1 cellular context compared by ENCODE assay signal in the genomic region with DNA sequence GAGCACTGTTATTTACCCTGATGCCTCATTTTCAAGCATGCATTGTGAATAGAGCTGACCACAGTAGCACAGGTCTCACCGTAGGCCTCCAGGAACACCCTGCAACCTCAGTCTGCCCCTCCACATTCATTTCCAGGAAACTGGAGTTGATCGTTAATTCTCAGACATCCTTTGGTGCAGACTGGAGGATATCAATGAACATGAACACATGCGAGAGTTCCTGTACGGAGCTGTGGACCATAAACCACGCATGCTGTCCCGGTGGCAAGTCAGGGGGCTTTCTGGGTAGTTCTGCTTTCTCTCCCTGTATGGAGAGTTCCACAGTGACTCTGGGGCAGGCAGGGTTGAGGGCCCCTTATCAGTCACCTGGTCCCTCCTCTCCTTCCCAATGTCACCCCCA.
TF ChIP-seq lines count a peak whose summit lies in the region.

No MANE protein-coding gene starts in this region.

TF ChIP-seq in H1, 55 proteins besides CTCF, POLR2A, EP300 and RAD21:
- no peak for TF ChIP-seq BCL11A (IDR thresholded peaks at IDR 0.05; ENCODE audit: low read depth in 2 of 2, low read length in 2 of 2)
- no peak for TF ChIP-seq SP2 (IDR thresholded peaks at IDR 0.05; ENCODE audit: low read length)
- TF ChIP-seq POU5F1 (IDR thresholded peaks at IDR 0.05; ENCODE audit: low read depth, low read length) = no peak
- no peak for TF ChIP-seq RFX5 (IDR thresholded peaks at IDR 0.05; ENCODE audit: borderline replicate concordance, low read depth, low read length)
- TF ChIP-seq SP4 (IDR thresholded peaks at IDR 0.05; ENCODE audit: low read length) = no peak
- TF ChIP-seq SUZ12 (IDR thresholded peaks at IDR 0.05; ENCODE audit: low read length) = no peak
- no peak for TF ChIP-seq NANOG (IDR thresholded peaks at IDR 0.05; ENCODE audit: insufficient read depth, low read depth, low read length, poor library complexity, severe bottlenecking)
- no peak for TF ChIP-seq EGR1 (IDR thresholded peaks at IDR 0.05; ENCODE audit: borderline replicate concordance, low read depth, low read length)
- TF ChIP-seq JUND (IDR thresholded peaks at IDR 0.05; ENCODE audit: low read length) = no peak
- no peak for TF ChIP-seq CHD2 (IDR thresholded peaks at IDR 0.05; ENCODE audit: low read length)
- no peak for TF ChIP-seq EZH2 (IDR thresholded peaks at IDR 0.05; ENCODE audit: low read depth, low read length, severe bottlenecking)
- no peak for TF ChIP-seq SP1 (IDR thresholded peaks at IDR 0.05; ENCODE audit: low read depth, low read length)
- TF ChIP-seq CEBPB (IDR thresholded peaks at IDR 0.05; ENCODE audit: low read depth, low read length) = no peak
- TF ChIP-seq ZNF274 (IDR thresholded peaks at IDR 0.05; ENCODE audit: borderline replicate concordance, extremely low read depth, low read length) = no peak
- TF ChIP-seq, protein P1, sequence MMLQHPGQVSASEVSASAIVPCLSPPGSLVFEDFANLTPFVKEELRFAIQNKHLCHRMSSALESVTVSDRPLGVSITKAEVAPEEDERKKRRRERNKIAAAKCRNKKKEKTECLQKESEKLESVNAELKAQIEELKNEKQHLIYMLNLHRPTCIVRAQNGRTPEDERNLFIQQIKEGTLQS (IDR thresholded peaks at IDR 0.05; ENCODE audit: insufficient read depth, low read depth, low read length) = no peak
- TF ChIP-seq CTBP2 (IDR thresholded peaks at IDR 0.05; ENCODE audit: borderline replicate concordance, insufficient read depth, insufficient read length, low read length) = no peak
- no peak for TF ChIP-seq CREB1 (IDR thresholded peaks at IDR 0.05)
- no peak for TF ChIP-seq BACH1 (IDR thresholded peaks at IDR 0.05; ENCODE audit: low read length)
- TF ChIP-seq, protein P2, sequence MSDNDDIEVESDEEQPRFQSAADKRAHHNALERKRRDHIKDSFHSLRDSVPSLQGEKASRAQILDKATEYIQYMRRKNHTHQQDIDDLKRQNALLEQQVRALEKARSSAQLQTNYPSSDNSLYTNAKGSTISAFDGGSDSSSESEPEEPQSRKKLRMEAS (IDR thresholded peaks at IDR 0.05) = no peak
